1 cellular context compared by ENCODE assay signal in genomic region chr3:195120199-195120556, GRCh38.
TF ChIP-seq lines count a peak whose summit lies in the region.

No MANE protein-coding gene starts in this region.

TF ChIP-seq in endothelial cell of umbilical vein, 7 proteins besides CTCF, POLR2A, EP300 and RAD21:
- TF ChIP-seq EZH2 (IDR thresholded peaks at IDR 0.05; ENCODE audit: borderline replicate concordance, low read depth, low read length, severe bottlenecking): no peak
- TF ChIP-seq JUN (IDR thresholded peaks at IDR 0.05; ENCODE audit: borderline replicate concordance, insufficient read depth, insufficient read length, low read depth): no peak
- TF ChIP-seq POLR2AphosphoS5 (IDR thresholded peaks at IDR 0.05; ENCODE audit: insufficient read depth, low read depth, low read length): peak; percentile 7
- no peak for TF ChIP-seq FOS (IDR thresholded peaks at IDR 0.05; ENCODE audit: borderline replicate concordance, insufficient read depth, low read length)
